Comparison of ENCODE assay signal across 1 cellular context in genomic region chr7:70707823-70708243, GRCh38.
TF ChIP-seq lines count a peak whose summit lies in the region.

No MANE protein-coding gene starts in this region.

TF ChIP-seq in HEK293, 187 proteins besides CTCF, POLR2A, EP300 and RAD21 (continued from another document and continues in another):
- TF ChIP-seq PRDM4 (tag by site-specific recombination; IDR thresholded peaks at IDR 0.05): peak; percentile 93
- peak; percentile 84 for TF ChIP-seq ZFHX2 (tag by site-specific recombination; conservative IDR thresholded peaks at IDR 0.05)
- peak; percentile 87 for TF ChIP-seq ZNF629 (tag by site-specific recombination; IDR thresholded peaks at IDR 0.05)
- peak; percentile 60; the same call in 1 of the 2 replicates for TF ChIP-seq KLF10 (tag by site-specific recombination; IDR thresholded peaks at IDR 0.05)
- TF ChIP-seq ZNF623 (tag by site-specific recombination; IDR thresholded peaks at IDR 0.05): no peak
- TF ChIP-seq ZNF776 (tag by site-specific recombination; IDR thresholded peaks at IDR 0.05; ENCODE audit: borderline replicate concordance): no peak
- TF ChIP-seq ZNF571 (tag by site-specific recombination; IDR thresholded peaks at IDR 0.05): no peak
- no peak for TF ChIP-seq ZNF658 (tag by site-specific recombination; IDR thresholded peaks at IDR 0.05)
- peak; percentile 87 for TF ChIP-seq ZNF398 (tag by site-specific recombination; IDR thresholded peaks at IDR 0.05)
- no peak for TF ChIP-seq ZNF2 (tag by site-specific recombination; IDR thresholded peaks at IDR 0.05)
- TF ChIP-seq ZNF791 (tag by site-specific recombination; IDR thresholded peaks at IDR 0.05): no peak
- no peak for TF ChIP-seq ZNF211 (tag by site-specific recombination; IDR thresholded peaks at IDR 0.05; ENCODE audit: low read depth)
- TF ChIP-seq ZNF19 (tag by site-specific recombination; IDR thresholded peaks at IDR 0.05; ENCODE audit: low read depth): no peak
- TF ChIP-seq ZNF580 (tag by site-specific recombination; IDR thresholded peaks at IDR 0.05): peak; percentile 57; the same call in 1 of the 2 replicates
- peak; percentile 72; the same call in 1 of the 2 replicates for TF ChIP-seq KLF8 (tag by site-specific recombination; IDR thresholded peaks at IDR 0.05)
- TF ChIP-seq BCL11A (tag by site-specific recombination; IDR thresholded peaks at IDR 0.05; ENCODE audit: low read depth): 0 out of 2 replicates have a peak, but pooled peaks have one; percentile 61
- no peak for TF ChIP-seq ZSCAN5A (tag by site-specific recombination; IDR thresholded peaks at IDR 0.05)
- no peak for TF ChIP-seq ZNF707 (tag by site-specific recombination; IDR thresholded peaks at IDR 0.05)
- peak; percentile 61; the same call in 1 of the 2 replicates for TF ChIP-seq EGR2 (tag by site-specific recombination; IDR thresholded peaks at IDR 0.05; ENCODE audit: low read depth)
- peak; percentile 62 for TF ChIP-seq PRDM10 (tag by site-specific recombination; IDR thresholded peaks at IDR 0.05)
- TF ChIP-seq ZNF169 (tag by site-specific recombination; IDR thresholded peaks at IDR 0.05): no peak
- TF ChIP-seq PATZ1 (tag by site-specific recombination; IDR thresholded peaks at IDR 0.05): peak; percentile 20; the same call in 1 of the 2 replicates
- TF ChIP-seq ZSCAN30 (tag by site-specific recombination; IDR thresholded peaks at IDR 0.05): peak; percentile 29; the same call in 1 of the 2 replicates
- no peak for TF ChIP-seq ZNF596 (tag by site-specific recombination; IDR thresholded peaks at IDR 0.05)
- no peak for TF ChIP-seq ZNF830 (tag by site-specific recombination; IDR thresholded peaks at IDR 0.05; ENCODE audit: low read depth)
- TF ChIP-seq ZNF140 (tag by site-specific recombination; IDR thresholded peaks at IDR 0.05): no peak
- peak; percentile 91 for TF ChIP-seq SP7 (tag by site-specific recombination; IDR thresholded peaks at IDR 0.05)
- no peak for TF ChIP-seq ZNF37A (tag by site-specific recombination; IDR thresholded peaks at IDR 0.05)
- TF ChIP-seq ZSCAN23 (tag by site-specific recombination; IDR thresholded peaks at IDR 0.05): peak; percentile 78; the same call in 1 of the 2 replicates
- TF ChIP-seq ZNF530 (tag by site-specific recombination; IDR thresholded peaks at IDR 0.05; ENCODE audit: low read depth): no peak
- TF ChIP-seq TCF7L2 (IDR thresholded peaks at IDR 0.05; ENCODE audit: borderline replicate concordance, low read depth, low read length): peak; percentile 84
- TF ChIP-seq GFI1B (tag by site-specific recombination; IDR thresholded peaks at IDR 0.05): peak; percentile 73
- peak; percentile 69; the same call in 1 of the 2 replicates for TF ChIP-seq TSHZ1 (tag by site-specific recombination; IDR thresholded peaks at IDR 0.05; ENCODE audit: borderline replicate concordance)
- TF ChIP-seq YY1 (tag by site-specific recombination; IDR thresholded peaks at IDR 0.05): no peak
- peak; percentile 77 for TF ChIP-seq GLI2 (tag by site-specific recombination; IDR thresholded peaks at IDR 0.05; ENCODE audit: borderline replicate concordance, low read depth)
- peak; percentile 96 for TF ChIP-seq ZXDB (tag by site-specific recombination; IDR thresholded peaks at IDR 0.05)
- no peak for TF ChIP-seq ZNF302 (tag by site-specific recombination; IDR thresholded peaks at IDR 0.05; ENCODE audit: low read depth)
- TF ChIP-seq MEIS1 (CRISPR knock-in tag; IDR thresholded peaks at IDR 0.05; ENCODE audit: borderline replicate concordance): no peak
- TF ChIP-seq ZNF223 (tag by site-specific recombination; IDR thresholded peaks at IDR 0.05): no peak
- no peak for TF ChIP-seq ZNF624 (tag by site-specific recombination; IDR thresholded peaks at IDR 0.05)
- peak; percentile 46 for TF ChIP-seq ZBTB17 (tag by site-specific recombination; IDR thresholded peaks at IDR 0.05)
- no peak for TF ChIP-seq ZNF10 (tag by site-specific recombination; IDR thresholded peaks at IDR 0.05)
- no peak for TF ChIP-seq ZFP37 (tag by site-specific recombination; IDR thresholded peaks at IDR 0.05)
- TF ChIP-seq ATF2 (tag by site-specific recombination; IDR thresholded peaks at IDR 0.05; ENCODE audit: low read depth): peak; percentile 65
- no peak for TF ChIP-seq ZNF138 (tag by site-specific recombination; IDR thresholded peaks at IDR 0.05; ENCODE audit: borderline replicate concordance)
- no peak for TF ChIP-seq ZBTB7A (tag by site-specific recombination; IDR thresholded peaks at IDR 0.05; ENCODE audit: low read depth)
- 0 out of 2 replicates have a peak, but pooled peaks have one; percentile 7 for TF ChIP-seq ZNF146 (tag by site-specific recombination; IDR thresholded peaks at IDR 0.05)
